Comparison of ENCODE assay signal across 14 cellular contexts in genomic region chr3:24165583-24165982, GRCh38.
DNase-seq lines count a peak whose midpoint lies in the region; TF ChIP-seq lines count a peak whose summit lies in the region.
"Had no signal": no experiment of that assay in that cellular context is flagged by ENCODE, and none has a peak within 500 bp of the region (broad histone marks: within the 10 kb centered on the region; RNA-seq: fewer than 3 reads in every experiment).

No MANE protein-coding gene starts in this region.

- peak overlapping the region; percentile 84 for H3K27ac ChIP-seq in VCaP
- peak overlapping the region; percentile 2 for H3K27ac ChIP-seq in neural cell (ENCODE audit: low read length)

- H3K4me2 ChIP-seq in neural cell (ENCODE audit: low read length), result no peak overlapping the region
- H3K4me2 ChIP-seq: GM23338 had no signal

- TF ChIP-seq RAD21 in neural cell (conservative IDR thresholded peaks at IDR 0.05), result no peak

- DNase-seq in NCI-H82 (lab: John Stamatoyannopoulos, UW) (peak; percentile 92), GM19238 (ENCODE audit: insufficient read length, low spot score) (no peak), NCI-H2081 (lab: John Stamatoyannopoulos, UW) (no peak)
- no peak for DNase-seq in stimulated activated CD4-positive, alpha-beta T cell treated with anti-CD3 and anti-CD28 coated beads, Interleukin-12 subunit alpha, Interleukin-12 subunit beta, amount 100 ng/mL, for 4 hours
- DNase-seq: C1 segment of cervical spinal cord; Calu3; CD4-positive, alpha-beta memory T cell; COR-L47; DMS153; DND-41 had no signal

- H2AFZ ChIP-seq in neural cell (ENCODE audit: low read depth, low read length), result no peak overlapping the region
- H2AFZ ChIP-seq: GM23338 had no signal

- H3F3A ChIP-seq in neural cell (ENCODE audit: insufficient read depth, low read length, poor library complexity, severe bottlenecking), result no peaks in the 10 kb centered on the region

- H4K20me1 ChIP-seq in neural cell (ENCODE audit: insufficient read depth), result no peaks in the 10 kb centered on the region

- H3K4me3 ChIP-seq in neural cell (ENCODE audit: low read length), result no peak overlapping the region
- H3K4me3 ChIP-seq: GM23338, HAP-1 had no signal

- no peaks in the 10 kb centered on the region for H3K9me3 ChIP-seq in neural cell (ENCODE audit: low read length)
- H3K9me3 ChIP-seq: HAP-1 had no signal

- H3K9ac ChIP-seq in neural cell (ENCODE audit: low read length), result no peak overlapping the region

- H3K27me3 ChIP-seq in neural cell (ENCODE audit: insufficient read depth, low read depth, low read length), result no peaks in the 10 kb centered on the region

- H3K36me3 ChIP-seq in neural cell (ENCODE audit: insufficient read depth, low read length), result no peaks in the 10 kb centered on the region
- H3K36me3 ChIP-seq: HAP-1 had no signal

- TF ChIP-seq CTCF in VCaP (conservative IDR thresholded peaks at IDR 0.05) (no peak), neural cell (IDR thresholded peaks at IDR 0.05; ENCODE audit: poor library complexity, severe bottlenecking) (no peak)

- peak; percentile 18 for TF ChIP-seq EP300 in neural cell (conservative IDR thresholded peaks at IDR 0.05; ENCODE audit: poor library complexity, severe bottlenecking)

- no peaks in the 10 kb centered on the region for H3K9me2 ChIP-seq in neural cell (ENCODE audit: insufficient read depth, low read length)

- no peaks in the 10 kb centered on the region for H3K79me2 ChIP-seq in neural cell (replicated peaks; ENCODE audit: insufficient read depth, low read length)

TF ChIP-seq in neural cell, 6 proteins besides CTCF, POLR2A, EP300 and RAD21:
- no peak for TF ChIP-seq EZH2 (IDR thresholded peaks at IDR 0.05; ENCODE audit: borderline replicate concordance, insufficient read depth, low read length, poor library complexity, severe bottlenecking)
- TF ChIP-seq TAF1 (IDR thresholded peaks at IDR 0.05; ENCODE audit: low read depth), result no peak
- TF ChIP-seq POLR2AphosphoS5 (IDR thresholded peaks at IDR 0.05), result no peak
- no peak for TF ChIP-seq MXI1 (conservative IDR thresholded peaks at IDR 0.05; ENCODE audit: poor library complexity, severe bottlenecking)
- TF ChIP-seq REST (IDR thresholded peaks at IDR 0.05; ENCODE audit: borderline replicate concordance), result no peak
- TF ChIP-seq SMC3 (conservative IDR thresholded peaks at IDR 0.05; ENCODE audit: poor library complexity), result no peak
